In genomic region chr7:107233174-107233573, GRCh38 we compare ENCODE assay signal across 17 cellular contexts.
A peak's percentile ranks its signal among the peaks of the same experiment; 100 is the strongest.
DNase-seq lines count a peak whose midpoint lies in the region; ATAC-seq, FAIRE-seq and TF ChIP-seq lines count a peak whose summit lies in the region.
"Had no signal": no experiment of that assay in that cellular context is flagged by ENCODE, and none has a peak within 500 bp of the region (broad histone marks: within the 10 kb centered on the region; RNA-seq: fewer than 3 reads in every experiment).

No MANE protein-coding gene starts in this region.

- 57 to 72% methylated on average over 4 of the region's 4 CpGs for WGBS in heart right ventricle, 2 donors

- intact Hi-C loops in heart right ventricle (cut with DNase I) (no loop called here), cardiac septum (cut with DNase I) (no loop called here), left ventricle myocardium inferior (cut with micrococcal nuclease) (no loop called here)

- no peak for DNase-seq in heart right ventricle
- DNase-seq in cardiac septum (ENCODE audit: low spot score): no peak
- peak; percentile 30 for DNase-seq in SK-MEL-5 (ENCODE audit: low read depth, low spot score)
- no peak for DNase-seq in left ventricle myocardium inferior
- DNase-seq in stimulated activated naive CD4-positive, alpha-beta T cell treated with Interleukin-2 at 50 U/mL for 16 hours (lab: John Stamatoyannopoulos, UW): no peak
- no peak for DNase-seq in NCI-H510A (lab: John Stamatoyannopoulos, UW)
- no peak for DNase-seq in urothelium cell line (ENCODE audit: low spot score)
- DNase-seq: activated CD4-positive, alpha-beta T cell treated with anti-CD3 and anti-CD28 coated beads, Interleukin-2, amount 10 ng/mL, durations not matched to agents 24 days and 14 days; activated T-cell treated with anti-CD3 and anti-CD28 coated beads, Interleukin-2, amount 50 U/mL, for 4 hours; Calu3; dermis blood vessel endothelial cell; lower lobe of right lung; NCI-H1436 treated with DMSO at 0.1 percent for 48 hours; NCI-H524 treated with DMSO at 0.1 percent for 48 hours had no signal

- H3K4me3 ChIP-seq in heart right ventricle (no peak overlapping the region), left ventricle myocardium inferior (no peak overlapping the region)
- H3K4me3 ChIP-seq: K562, lower lobe of right lung, neural progenitor cell had no signal

- H3K27ac ChIP-seq in heart right ventricle (peak overlapping the region in 6 of 10 donors; percentile 18 to 47 (median 25)), left ventricle myocardium inferior (replicated peaks) (peak overlapping the region; percentile 67)
- H3K27ac ChIP-seq: lower lobe of right lung, neural progenitor cell had no signal

- no peaks in the 10 kb centered on the region for H3K27me3 ChIP-seq in heart right ventricle
- no peaks in the 10 kb centered on the region for H3K27me3 ChIP-seq in left ventricle myocardium inferior (ENCODE audit: low read depth)
- H3K27me3 ChIP-seq: neural progenitor cell had no signal

- FAIRE-seq in urothelium cell line (lab: Jason Lieb, UNC): no peak
- FAIRE-seq: K562 had no signal

- peaks cover 0 to 53% (median 0%) of the 10 kb centered on the region in 9 donors for H3K36me3 ChIP-seq in heart right ventricle
- peaks cover 14% of the 10 kb centered on the region for H3K36me3 ChIP-seq in left ventricle myocardium inferior
- H3K36me3 ChIP-seq: lower lobe of right lung, neural progenitor cell had no signal

- in situ Hi-C loops in SK-MEL-5 (cut with HindIII; ENCODE audit: low pct_unique_long_range_greater_than_20kb, low sequenced_read_pairs): no loop called here

- peaks cover 0 to 26% (median 7%) of the 10 kb centered on the region in 9 donors for H3K4me1 ChIP-seq in heart right ventricle
- H3K4me1 ChIP-seq in left ventricle myocardium inferior: peaks cover 51% of the 10 kb centered on the region
- H3K4me1 ChIP-seq: lower lobe of right lung, neural progenitor cell had no signal

- ATAC-seq in heart right ventricle (peak in 7 of 8 donors; percentile 13 to 68 (median 60)), GM18870 (IDR thresholded peaks at IDR 0.05; ENCODE audit: unreplicated experiment) (no peak)
- ATAC-seq: activated T-cell treated with anti-CD3 and anti-CD28 coated beads, Interleukin-2, amount 50 U/mL, for 4 hours; lower lobe of right lung had no signal

- H3K9me3 ChIP-seq in heart right ventricle (no peaks in the 10 kb centered on the region), left ventricle myocardium inferior (replicated peaks) (no peaks in the 10 kb centered on the region)
- H3K9me3 ChIP-seq: lower lobe of right lung had no signal

- peak in 4 of 9 donors; percentile 13 to 30 (median 25) for TF ChIP-seq CTCF in heart right ventricle (IDR thresholded peaks at IDR 0.05)
- no peak for TF ChIP-seq CTCF in left ventricle myocardium inferior (IDR thresholded peaks at IDR 0.05; ENCODE audit: borderline replicate concordance)
